12 cellular contexts compared by ENCODE assay signal in the genomic region with DNA sequence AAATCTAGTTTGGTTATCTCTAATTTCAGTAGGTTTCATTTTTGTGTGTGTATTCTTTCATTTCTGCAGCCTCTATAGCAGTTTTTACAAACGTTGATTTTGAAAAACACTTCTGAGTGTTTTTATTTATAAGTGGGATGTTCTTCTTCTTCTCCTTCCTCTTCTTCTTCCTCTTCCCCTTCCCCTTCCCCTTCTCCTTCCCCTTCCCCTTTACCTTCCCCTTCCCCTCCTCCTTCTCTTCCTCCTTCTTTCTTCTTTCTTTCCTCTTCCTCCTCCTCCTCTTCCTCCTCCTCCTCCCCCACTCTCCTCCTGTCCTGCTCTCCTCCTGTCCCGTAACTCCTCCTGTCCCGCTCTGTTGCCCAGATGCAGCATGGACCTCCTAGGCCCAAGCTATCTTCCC.
"Had no signal": no experiment of that assay in that cellular context is flagged by ENCODE, and none has a peak within 500 bp of the region (broad histone marks: within the 10 kb centered on the region; RNA-seq: fewer than 3 reads in every experiment).

No MANE protein-coding gene starts in this region.

- FAIRE-seq: frontal cortex, kidney had no signal

- H3K4me3 Mint-ChIP-seq: type B pancreatic cell had no signal

- H3K27me3 ChIP-seq: adrenal gland, colonic mucosa had no signal

- H3K27ac Mint-ChIP-seq: type B pancreatic cell had no signal

- H3K4me3 ChIP-seq: adrenal gland, colonic mucosa, left ventricle myocardium inferior, skin epidermis had no signal

- DNase-seq: activated naive CD4-positive, alpha-beta T cell treated with Interleukin-2 at 50 U/mL for 16 hours; activated T-cell treated with anti-CD3 and anti-CD28 coated beads, Interleukin-2, amount 50 U/mL, for 48 hours; adrenal gland; colonic mucosa; effector CD4-positive, alpha-beta T cell; kidney; left ventricle myocardium inferior; mesenchymal stem cell; T-helper 9 cell had no signal

- H3K36me3 ChIP-seq: colonic mucosa had no signal

- H3K27me3 Mint-ChIP-seq: type B pancreatic cell had no signal

- H3K9me3 ChIP-seq: adrenal gland, colonic mucosa, left ventricle myocardium inferior had no signal

- H3K9me3 Mint-ChIP-seq: type B pancreatic cell had no signal

- H3K4me1 ChIP-seq: colonic mucosa had no signal

- H3K27ac ChIP-seq: adrenal gland, colonic mucosa, left ventricle myocardium inferior, skin epidermis had no signal
